In the genomic region with DNA sequence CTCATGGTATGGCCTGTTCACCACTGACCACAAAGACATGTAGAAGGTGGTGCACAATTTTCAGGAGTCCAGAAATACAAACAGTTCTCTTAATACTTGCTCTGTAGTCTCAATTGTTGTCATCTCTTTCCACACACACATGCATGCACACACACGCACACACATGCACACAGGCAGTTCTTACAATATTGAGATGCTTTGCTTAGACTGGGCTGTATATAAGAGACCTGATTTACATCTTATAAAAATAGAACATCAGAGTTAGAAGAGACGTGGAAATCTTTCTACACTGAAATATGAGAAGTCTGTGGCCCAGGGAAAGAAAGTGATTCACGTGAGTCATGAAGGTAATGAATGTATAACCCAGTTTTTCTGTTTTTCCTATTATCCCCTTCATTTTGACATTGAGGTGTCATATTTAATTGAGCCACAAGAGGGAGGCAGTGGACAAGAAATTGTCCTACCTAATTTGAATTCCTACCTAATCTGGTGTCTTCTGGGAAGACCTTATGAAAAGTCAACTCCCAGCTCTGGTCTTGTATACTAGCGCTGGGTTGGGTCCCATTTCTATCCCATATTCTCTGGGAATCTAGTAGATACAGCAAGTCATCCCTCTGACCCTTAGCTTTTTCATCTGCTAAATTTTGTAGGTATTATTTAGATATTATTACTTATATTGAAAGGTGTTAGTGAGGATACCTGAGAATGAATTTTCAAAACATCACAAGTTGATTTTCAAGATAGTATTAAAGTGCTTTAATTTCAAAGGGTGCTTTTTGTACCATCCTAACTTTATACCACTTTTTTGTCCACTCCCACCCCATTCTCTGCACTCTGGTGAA, we compare ENCODE assay signal across 8 cellular contexts. TPM values are rescaled to one million over a fixed set of nuclear protein-coding genes. Genes with fewer than 3 reads are reported as not detected.
A peak's percentile ranks its signal among the peaks of the same experiment; 100 is the strongest.
DNase-seq lines count a peak whose midpoint lies in the region; ATAC-seq, FAIRE-seq and TF ChIP-seq lines count a peak whose summit lies in the region.

No MANE protein-coding gene starts in this region.

- intact Hi-C loops in Caco-2 (cut with micrococcal nuclease; ENCODE audit: unreplicated experiment) (loop anchor here (1.0 to 5.0 kb wide), 6 partner anchors 69 to 443 kb away; no protein-coding TSS in a partner anchor), GM12878 (cut with micrococcal nuclease; ENCODE audit: unreplicated experiment) (loop anchor here (1.0 to 5.0 kb wide), 7 partner anchors 45 to 497 kb away; no protein-coding TSS in a partner anchor)

- POLR2A ChIA-PET in Caco-2 (lab: Charles Lee): no interaction called here
- POLR2A ChIA-PET in GM12878 (lab: Charles Lee): no interaction called here

- H3K79me2 ChIP-seq in GM12878 (ENCODE audit: control insufficient read depth, insufficient read depth, low read length): no peaks in the 10 kb centered on the region

- BruUV-seq in Caco-2 (replicated peaks; lab: Mats Ljungman, UMichigan) (no TSS peak), GM12878 (replicated peaks; lab: Mats Ljungman, UMichigan) (no TSS peak)

- peak in 1 of 2 experiments; percentile 62 for DNase-seq in Caco-2
- DNase-seq in GM18507 (ENCODE audit: extremely low spot score, insufficient read length, low read depth): peak; percentile 20
- DNase-seq in NCI-H2029 (lab: John Stamatoyannopoulos, UW): peak; percentile 27
- peak; percentile 44 for DNase-seq in GM12878 (ENCODE audit: low read depth, low spot score)
- DNase-seq in left kidney (ENCODE audit: low read depth, low spot score): peak; percentile 57

- no peaks in the 10 kb centered on the region for H4K20me1 ChIP-seq in GM12878 (ENCODE audit: control insufficient read depth, insufficient read depth)

- TF ChIP-seq POLR2A in GM12878 (IDR thresholded peaks at IDR 0.05; ENCODE audit: low read depth, low read length): no peak

- TF ChIP-seq CTCF in Caco-2 (IDR thresholded peaks at IDR 0.05; ENCODE audit: insufficient read depth in 1 of 2, low read depth in 1 of 2, low read length in 1 of 2, severe bottlenecking in 1 of 2, unreplicated experiment in 1 of 2): peak; percentile 62 to 71
- peak; percentile 49 to 80 (median 74); a peak in 5 of 6 replicates for TF ChIP-seq CTCF in GM12878 (IDR thresholded peaks at IDR 0.05 in 2 of 3, conservative IDR thresholded peaks at IDR 0.05 in 1 of 3; ENCODE audit: control insufficient read depth in 2 of 3, extremely low read depth in 1 of 3, insufficient read depth in 1 of 3, low read depth in 3 of 3, low read length in 3 of 3)

- H3K4me3 Mint-ChIP-seq in Caco-2 (ENCODE audit: unreplicated experiment): no peak overlapping the region

- RAD21 ChIA-PET in GM12878 (lab: Charles Lee; ENCODE audit: unreplicated experiment): interaction anchor here (0.7 to 4.2 kb wide), 24 partner anchors 10 to 566 kb away, joined by 3 to 83 read pairs (median 6); no protein-coding TSS in a partner anchor

- H3K27me3 Mint-ChIP-seq in Caco-2 (ENCODE audit: insufficient read depth, unreplicated experiment): peaks cover 15% of the 10 kb centered on the region

- H3K36me3 ChIP-seq in Caco-2 (ENCODE audit: control insufficient read depth, insufficient read depth, low read length) (no peaks in the 10 kb centered on the region), GM12878 (ENCODE audit: control insufficient read depth in 2 of 2, insufficient read depth in 2 of 2, low read length in 1 of 2) (no peaks in the 10 kb centered on the region)

- no peak overlapping the region for H3K27ac ChIP-seq in GM12878 (ENCODE audit: control insufficient read depth, insufficient read depth)

- FAIRE-seq in GM18507 (lab: Jason Lieb, UNC) (peak; percentile 77), GM12878 (lab: Jason Lieb, UNC) (no peak)

- H3K27ac Mint-ChIP-seq in Caco-2 (ENCODE audit: unreplicated experiment): no peak overlapping the region

- H2AFZ ChIP-seq in GM12878 (ENCODE audit: control insufficient read depth, low read depth, low read length): peak overlapping the region; percentile 38

- no peak overlapping the region for H3K9ac ChIP-seq in GM12878 (ENCODE audit: control insufficient read depth, insufficient read depth, low read length)

- H3K27me3 ChIP-seq in Caco-2 (replicated peaks; ENCODE audit: control insufficient read depth, insufficient read depth, low read length) (no peaks in the 10 kb centered on the region; the same call in 1 of the 2 replicates), GM12878 (replicated peaks in 1 of 2; ENCODE audit: control insufficient read depth in 2 of 2, insufficient read depth in 2 of 2, low read length in 1 of 2) (no peaks in the 10 kb centered on the region)

- no peak for TF ChIP-seq EP300 in GM12878 (IDR thresholded peaks at IDR 0.05; ENCODE audit: borderline replicate concordance in 1 of 2, control insufficient read depth in 1 of 2, low read depth in 2 of 2, low read length in 2 of 2)

- 10% methylated on average over 4 of the region's 4 CpGs for WGBS in GM12878 (ENCODE audit: insufficient coverage, insufficient replicate concordance, low lambda C conversion rate, missing lambda C conversion rate)

- CTCF ChIA-PET in Caco-2 (lab: Charles Lee): interaction anchor here (0.6 to 2.9 kb wide), 5 partner anchors 65 to 353 kb away, joined by 3 to 13 read pairs (median 5); no protein-coding TSS in a partner anchor
- CTCF ChIA-PET in GM12878 (lab: Yijun Ruan, JAX): interaction anchor here (0.6 to 4.6 kb wide), 50 partner anchors 9 to 633 kb away, joined by 3 to 200 read pairs (median 4); partner anchors contain the start of gene MS4A4A

- no peaks in the 10 kb centered on the region for H3K4me1 Mint-ChIP-seq in Caco-2 (ENCODE audit: low read depth, unreplicated experiment)

- H3K9me3 ChIP-seq in Caco-2 (peaks cover 5% of the 10 kb centered on the region; the same call in 1 of the 2 replicates), GM12878 (replicated peaks; ENCODE audit: control insufficient read depth, insufficient read depth, low read length) (peaks cover 2% of the 10 kb centered on the region; the same call in 2 of the 3 replicates)

- H3K36me3 Mint-ChIP-seq in Caco-2 (ENCODE audit: insufficient read depth, unreplicated experiment): no peaks in the 10 kb centered on the region

- H3K4me2 ChIP-seq in GM12878 (ENCODE audit: control insufficient read depth, insufficient read depth): no peak overlapping the region

- peaks cover 7% of the 10 kb centered on the region for H3K9me3 Mint-ChIP-seq in Caco-2 (ENCODE audit: unreplicated experiment)

- in situ Hi-C loops in GM12878 (cut with MboI): no loop called here

- SMC1A ChIA-PET in GM12878 (lab: Charles Lee; ENCODE audit: uncharacterized antibody, unreplicated experiment): interaction anchor here (0.7 to 4.6 kb wide), 46 partner anchors 9 to 496 kb away, joined by 3 to 116 read pairs (median 4); no protein-coding TSS in a partner anchor

- H3K4me3 ChIP-seq in Caco-2 (ENCODE audit: low read depth, low read length) (no peak overlapping the region), GM12878 (no peak overlapping the region)

- H3K4me1 ChIP-seq in Caco-2: no peaks in the 10 kb centered on the region
- no peaks in the 10 kb centered on the region for H3K4me1 ChIP-seq in GM12878 (ENCODE audit: control insufficient read depth, insufficient read depth, low read length)

- TF ChIP-seq RAD21 in GM12878 (IDR thresholded peaks at IDR 0.05; ENCODE audit: insufficient read depth, low read depth, low read length): peak; percentile 96

- ATAC-seq in GM12878 (peak; percentile 76), HG03439 (IDR thresholded peaks at IDR 0.05; ENCODE audit: unreplicated experiment) (no peak), GM21528 (IDR thresholded peaks at IDR 0.05; ENCODE audit: low FRiP score, unreplicated experiment) (no peak), GM21367 (IDR thresholded peaks at IDR 0.05; ENCODE audit: unreplicated experiment) (no peak)

TF ChIP-seq in GM12878, 131 proteins besides CTCF, POLR2A, EP300 and RAD21 (continues in another document):
- TF ChIP-seq SRF (IDR thresholded peaks at IDR 0.05; ENCODE audit: low read depth in 2 of 2, low read length in 2 of 2): no peak
- TF ChIP-seq HDGF (IDR thresholded peaks at IDR 0.05): no peak

RNA-seq across cellular contexts. Expression of gene MS4A4A, which starts 14.9 kb away (rescaled TPM):
- total RNA-seq in Caco-2 (2022) (not detected in 2 replicates), GM12878 (2014; rRNA removed) (0.27 and 0.56 TPM in 2 replicates), GM12878 (2014; rRNA removed; fragmentation: Illumina TruSeq; extraction: Trizol) (0.37 and 0.67 TPM in 2 replicates), GM12878 (2021) (0.88 and 1.2 TPM in 2 replicates)
- total RNA-seq in GM12878 (2013; cell fraction: nucleolus; rRNA removed): 0.61 and 0.88 TPM in 2 replicates
- 0.33 TPM for polyA plus RNA-seq in GM12878 (2011; ENCODE audit: low read depth)
- polyA plus RNA-seq in GM12878 (2011; rRNA removed) (0.10 and 0.19 TPM in 2 replicates), GM12878 (2014; fragmentation: Illumina TruSeq; extraction: Trizol) (0.22 and 0.69 TPM in 2 replicates), GM12878 (2014; fragmentation: Nextera tagmentation; extraction: Ambion mirVana) (1 to 10 TPM; 1.8 to 2.4 TPM), GM12878 (2014; rRNA removed) (0.91 and 1.4 TPM in 2 replicates), GM12878 (2016; fragmentation: Nextera tagmentation; extraction: Ambion mirVana) (under 1 TPM; 0.19 to 0.24 TPM)
- 0.07 TPM in 1 of 2 replicates, not detected in the other for polyA plus RNA-seq in GM12878 (2011; cell fraction: cytosol; rRNA removed)
- 0.37 TPM in 1 of 2 replicates, not detected in the other for polyA plus RNA-seq in GM12878 (2011; cell fraction: nucleus; rRNA removed)
- 0.07 and 0.09 TPM in 2 replicates for polyA plus RNA-seq in GM12878 (2012)
- polyA minus RNA-seq in GM12878 (2011; rRNA and poly(A)+ RNA removed): not detected in 2 replicates
- not detected in 2 replicates for polyA minus RNA-seq in GM12878 (2011; cell fraction: cytosol; rRNA and poly(A)+ RNA removed)
- not detected in 2 replicates for polyA minus RNA-seq in GM12878 (2011; cell fraction: nucleus; rRNA and poly(A)+ RNA removed)

RNA-seq across cellular contexts. Expression of gene MS4A4E, which starts 22.7 kb away (rescaled TPM):
- total RNA-seq in Caco-2 (2022) (not detected in 2 replicates), GM12878 (2014; rRNA removed) (0.38 and 0.45 TPM in 2 replicates), GM12878 (2014; rRNA removed; fragmentation: Illumina TruSeq; extraction: Trizol) (0.46 and 0.54 TPM in 2 replicates), GM12878 (2021) (0.72 and 0.92 TPM in 2 replicates)
- 0.50 TPM in 1 of 2 replicates, not detected in the other for total RNA-seq in GM12878 (2013; cell fraction: nucleolus; rRNA removed)
- not detected for polyA plus RNA-seq in GM12878 (2011; ENCODE audit: low read depth)
- polyA plus RNA-seq in GM12878 (2011; rRNA removed) (not detected in 2 replicates), GM12878 (2014; fragmentation: Illumina TruSeq; extraction: Trizol) (0.06 TPM in 1 of 2 replicates, not detected in the other), GM12878 (2014; fragmentation: Nextera tagmentation; extraction: Ambion mirVana) (under 1 TPM; 0.22 to 0.45 TPM), GM12878 (2014; rRNA removed) (0.73 and 0.81 TPM in 2 replicates), GM12878 (2016; fragmentation: Nextera tagmentation; extraction: Ambion mirVana) (not detected)
- polyA plus RNA-seq in GM12878 (2011; cell fraction: cytosol; rRNA removed): not detected in 2 replicates
- polyA plus RNA-seq in GM12878 (2011; cell fraction: nucleus; rRNA removed): 0.33 and 0.72 TPM in 2 replicates
- polyA plus RNA-seq in GM12878 (2012): 0.13 TPM in 1 of 2 replicates, not detected in the other
- not detected in 2 replicates for polyA minus RNA-seq in GM12878 (2011; rRNA and poly(A)+ RNA removed)
- not detected in 2 replicates for polyA minus RNA-seq in GM12878 (2011; cell fraction: cytosol; rRNA and poly(A)+ RNA removed)
- polyA minus RNA-seq in GM12878 (2011; cell fraction: nucleus; rRNA and poly(A)+ RNA removed): 0.24 and 0.48 TPM in 2 replicates
